12 cellular contexts compared by ENCODE assay signal in genomic region chr10:95406651-95407280, GRCh38.
A peak's percentile ranks its signal among the peaks of the same experiment; 100 is the strongest.
DNase-seq lines count a peak whose midpoint lies in the region; ATAC-seq, FAIRE-seq and TF ChIP-seq lines count a peak whose summit lies in the region.
"Had no signal": no experiment of that assay in that cellular context is flagged by ENCODE, and none has a peak within 500 bp of the region (broad histone marks: within the 10 kb centered on the region; RNA-seq: fewer than 3 reads in every experiment).

No MANE protein-coding gene starts in this region.

- DNase-seq in CD1c-positive myeloid dendritic cell (ENCODE audit: extremely low spot score) (peak; percentile 28), NCI-H2227 (lab: John Stamatoyannopoulos, UW; ENCODE audit: unreplicated experiment) (peak; percentile 37), H1 (ENCODE audit: low read depth in 1 of 2, low spot score in 2 of 2) (no peak), occipital lobe (lab: John Stamatoyannopoulos, UW) (peak; percentile 69)
- no peak for DNase-seq in stimulated activated CD4-positive, alpha-beta T cell treated with anti-CD3 and anti-CD28 coated beads, Interleukin-4, amount 100 ng/mL, for 24 hours
- no peak for DNase-seq in activated CD4-positive, alpha-beta T cell treated with anti-CD3 and anti-CD28 coated beads, Interleukin-2, amount 50 U/mL, for 4 hours
- DNase-seq: activated naive CD4-positive, alpha-beta T cell; AML-193 had no signal

- H3K27me3 ChIP-seq in H1 (replicated peaks in 1 of 4; ENCODE audit: control insufficient read depth in 3 of 4, extremely low read depth in 1 of 4, insufficient read depth in 3 of 4, low read length in 3 of 4), result no peaks in the 10 kb centered on the region

- peak overlapping the region; percentile 4; the same call in 1 of the 2 replicates for H2BK20ac ChIP-seq in H1 (ENCODE audit: low read length)

- H3K18ac ChIP-seq in H1 (ENCODE audit: extremely low read depth, low read length), result no peak overlapping the region

- no peak overlapping the region for H3K23ac ChIP-seq in H1 (ENCODE audit: insufficient read length)

- no peak overlapping the region for H4K91ac ChIP-seq in H1 (replicated peaks; ENCODE audit: insufficient read length, low read length)

- no peak for TF ChIP-seq POLR2A in H1 (IDR thresholded peaks at IDR 0.05; ENCODE audit: control extremely low read depth in 1 of 2, low read depth in 2 of 2, low read length in 2 of 2)

- H4K20me1 ChIP-seq in H1 (replicated peaks in 1 of 2; ENCODE audit: control insufficient read depth in 1 of 2, insufficient read depth in 2 of 2, low read length in 2 of 2), result no peaks in the 10 kb centered on the region

- WGBS in H1 (ENCODE audit: extremely low coverage in 1 of 2, insufficient coverage in 1 of 2, insufficient read length in 1 of 2, insufficient replicate concordance in 2 of 2, low coverage in 1 of 2, low lambda C conversion rate in 2 of 2, missing lambda C conversion rate in 1 of 2), 2 experiments, result 95% methylated on average over 11 of the region's 11 CpGs; no CpG with 5 or more reads in 1 of the 2 experiments

- H3K4me2 ChIP-seq in H1 (ENCODE audit: insufficient read depth in 1 of 2, low read depth in 2 of 2, low read length in 2 of 2), result no peak overlapping the region

- CTCF ChIA-PET in H1 (lab: Charles Lee; ENCODE audit: partially characterized antibody), result interaction anchor here (0.7 to 2.3 kb wide), 6 partner anchors 9 to 196 kb away, joined by 3 to 9 read pairs (median 3); no protein-coding TSS in a partner anchor

- no peak for FAIRE-seq in H1 (lab: Jason Lieb, UNC)
- FAIRE-seq: frontal cortex, GM18507 had no signal

- no peak overlapping the region for H2AFZ ChIP-seq in H1 (ENCODE audit: low read length)

- no peak overlapping the region for H2BK15ac ChIP-seq in H1 (ENCODE audit: low read length)

- H3K23me2 ChIP-seq in H1 (ENCODE audit: low read depth, low read length), result no peaks in the 10 kb centered on the region

- H3K14ac ChIP-seq in H1 (ENCODE audit: insufficient read length), result no peak overlapping the region

- peaks cover 0 to 9% (median 3%) of the 10 kb centered on the region in 4 experiments; a peak in 2 of 8 replicates for H3K36me3 ChIP-seq in H1 (ENCODE audit: control insufficient read depth in 2 of 4, insufficient read depth in 4 of 4, low read length in 3 of 4)

- H3K9ac ChIP-seq in H1 (replicated peaks in 1 of 4; ENCODE audit: extremely low read depth in 1 of 4, low read depth in 3 of 4, low read length in 3 of 4), result no peak overlapping the region

- TF ChIP-seq CTCF in H1 (IDR thresholded peaks at IDR 0.05; ENCODE audit: control extremely low read depth in 1 of 3, insufficient read depth in 1 of 3, low read depth in 1 of 3, low read length in 3 of 3), result no peak

- H3K9me3 ChIP-seq in H1 (ENCODE audit: insufficient read depth in 2 of 2, low read depth in 1 of 2, low read length in 1 of 2), result no peaks in the 10 kb centered on the region

- no peak overlapping the region; the same call in 1 of the 2 replicates for H2BK5ac ChIP-seq in H1 (ENCODE audit: low read depth, low read length)

- no peak overlapping the region for H3K4me3 ChIP-seq in H1 (ENCODE audit: extremely low read depth in 1 of 4, insufficient read depth in 2 of 4, low read depth in 3 of 4, low read length in 4 of 4)

- no peak overlapping the region for H3K4ac ChIP-seq in H1 (replicated peaks; ENCODE audit: insufficient read length, low read depth, low read length)

- H4K8ac ChIP-seq in H1 (ENCODE audit: extremely low read depth, insufficient read depth, low read length), result no peak overlapping the region

- no peak for TF ChIP-seq RAD21 in H1 (IDR thresholded peaks at IDR 0.05 in 1 of 2, conservative IDR thresholded peaks at IDR 0.05 in 1 of 2; ENCODE audit: low read depth in 2 of 2, low read length in 2 of 2)

- H2BK12ac ChIP-seq in H1 (ENCODE audit: low read depth, low read length), result peak overlapping the region; percentile 39; the same call in 1 of the 2 replicates

- POLR2A ChIA-PET in H1 (lab: Charles Lee; ENCODE audit: partially characterized antibody), result no interaction called here

- no peak overlapping the region for H2BK120ac ChIP-seq in H1 (replicated peaks; ENCODE audit: low read depth, low read length)

- peaks cover 4 to 12% (median 8%) of the 10 kb centered on the region in 4 experiments for H3K4me1 ChIP-seq in H1 (replicated peaks in 1 of 4; ENCODE audit: control insufficient read depth in 3 of 4, insufficient read depth in 4 of 4, low read length in 3 of 4)

- no peak overlapping the region for H3K27ac ChIP-seq in H1 (ENCODE audit: low read depth, low read length)

- H4K5ac ChIP-seq in H1 (ENCODE audit: insufficient read length, low read depth, low read length), result no peak overlapping the region

- ATAC-seq in HG03342 (IDR thresholded peaks at IDR 0.05; ENCODE audit: unreplicated experiment) (no peak), GM18873 (IDR thresholded peaks at IDR 0.05; ENCODE audit: low FRiP score, unreplicated experiment) (no peak)

- H3K79me2 ChIP-seq in H1 (ENCODE audit: control insufficient read depth in 1 of 2, insufficient read depth in 2 of 2, low read length in 2 of 2), result no peaks in the 10 kb centered on the region

- TF ChIP-seq EP300 in H1 (IDR thresholded peaks at IDR 0.05; ENCODE audit: borderline replicate concordance in 1 of 2, low read depth in 2 of 2, low read length in 2 of 2), result no peak

- no peak overlapping the region for H3K56ac ChIP-seq in H1 (replicated peaks; ENCODE audit: insufficient read length, low read depth, low read length)

- H2AK5ac ChIP-seq in H1 (ENCODE audit: low read depth, low read length), result no peak overlapping the region

- H3K79me1 ChIP-seq in H1 (ENCODE audit: low read depth, low read length), result no peaks in the 10 kb centered on the region

TF ChIP-seq in H1, 55 proteins besides CTCF, POLR2A, EP300 and RAD21 (continues in another document):
- TF ChIP-seq TBP (IDR thresholded peaks at IDR 0.05; ENCODE audit: low read depth, low read length), result no peak
- TF ChIP-seq RNF2 (IDR thresholded peaks at IDR 0.05; ENCODE audit: borderline replicate concordance, low read depth, low read length, missing control alignments, poor library complexity, severe bottlenecking), result no peak
- no peak for TF ChIP-seq SRF (IDR thresholded peaks at IDR 0.05; ENCODE audit: low read depth, low read length)
- no peak for TF ChIP-seq NRF1 (IDR thresholded peaks at IDR 0.05; ENCODE audit: low read depth, low read length)
- no peak for TF ChIP-seq SP1 (IDR thresholded peaks at IDR 0.05; ENCODE audit: low read depth, low read length)
- no peak for TF ChIP-seq ATF2 (IDR thresholded peaks at IDR 0.05; ENCODE audit: low read length)

Comparison
In these comparisons a context has a peak if more than half of its experiments do, and no peak if none do; other contexts are left out.
1. DNase-seq: peak in CD1c-positive myeloid dendritic cell (single experiment), NCI-H2227 (single experiment) and occipital lobe (single experiment); none in H1 (0 of 2), stimulated activated CD4-positive, alpha-beta T cell treated with anti-CD3 and anti-CD28 coated beads, Interleukin-4, amount 100 ng/mL, for 24 hours (single experiment) and activated CD4-positive, alpha-beta T cell treated with anti-CD3 and anti-CD28 coated beads, Interleukin-2, amount 50 U/mL, for 4 hours (0 of 2).